In genomic region chr1:156767879-156768608, GRCh38 we compare ENCODE assay signal across 8 cellular contexts. TPM values are rescaled to one million over a fixed set of nuclear protein-coding genes. Genes with fewer than 3 reads are reported as not detected.
A peak's percentile ranks its signal among the peaks of the same experiment; 100 is the strongest.
DNase-seq lines count a peak whose midpoint lies in the region; ATAC-seq and TF ChIP-seq lines count a peak whose summit lies in the region.

No MANE protein-coding gene starts in this region.

- DNase-seq in D341Med (ENCODE audit: low spot score) (peak; percentile 68), H7 (peak; percentile 84), SJCRH30 (peak; percentile 42 to 47), mucosa of descending colon (peak in 2 of 3 donors; percentile 45 to 67), NCI-H1930 (lab: John Stamatoyannopoulos, UW) (no peak)
- DNase-seq in effector CD8-positive, alpha-beta T cell (lab: John Stamatoyannopoulos, UW): peak; percentile 31

- H3K36me3 ChIP-seq in H7 (replicated peaks; ENCODE audit: control insufficient read depth, insufficient read depth, low read length) (peaks cover 8% of the 10 kb centered on the region), SJCRH30 (peaks cover 9% of the 10 kb centered on the region; the same call in 1 of the 2 replicates), mucosa of descending colon (ENCODE audit: low read depth) (peaks cover 6% of the 10 kb centered on the region), urinary bladder (ENCODE audit: insufficient read depth) (no peaks in the 10 kb centered on the region)

- no peak for TF ChIP-seq CTCF in mucosa of descending colon (IDR thresholded peaks at IDR 0.05)

- H3K4me3 ChIP-seq in H7 (ENCODE audit: insufficient read depth, low read depth, low read length) (peak overlapping the region; percentile 93), SJCRH30 (peak overlapping the region; percentile 75), mucosa of descending colon (peak overlapping the region; percentile 91), urinary bladder (ENCODE audit: low read depth, low read length) (peak overlapping the region; percentile 89)

- H3K4me1 ChIP-seq in SJCRH30 (peaks cover 3% of the 10 kb centered on the region; the same call in 1 of the 2 replicates), mucosa of descending colon (ENCODE audit: low read depth) (peaks cover 20% of the 10 kb centered on the region), urinary bladder (ENCODE audit: insufficient read depth) (peaks cover 1% of the 10 kb centered on the region)

- H3K27ac ChIP-seq in SJCRH30: peak overlapping the region; percentile 76
- H3K27ac ChIP-seq in urinary bladder (ENCODE audit: low read depth): peak overlapping the region; percentile 94

- no peaks in the 10 kb centered on the region for H3K27me3 ChIP-seq in H7 (ENCODE audit: control insufficient read depth, insufficient read depth, low read length)
- H3K27me3 ChIP-seq in SJCRH30: no peaks in the 10 kb centered on the region

- under 1% methylated on average over 31 of the region's 31 CpGs for WGBS in urinary bladder

- peak; percentile 2 for ATAC-seq in mucosa of descending colon
- no peak for ATAC-seq in HG03039 (IDR thresholded peaks at IDR 0.05; ENCODE audit: unreplicated experiment)

- intact Hi-C loops in mucosa of descending colon (cut with DNase I, micrococcal nuclease): no loop called here

- no peaks in the 10 kb centered on the region for H3K9me3 ChIP-seq in SJCRH30 (replicated peaks)
- no peaks in the 10 kb centered on the region for H3K9me3 ChIP-seq in mucosa of descending colon

RNA-seq across cellular contexts. Expression of gene PRCC, which starts 0.7 kb away (rescaled TPM):
- 90.6 and 107 TPM in 2 replicates for total RNA-seq in H7 (2014; rRNA removed; shearing (Covaris generic))
- 56.4 and 61.2 TPM in 2 replicates for total RNA-seq in SJCRH30 (2014; rRNA removed; shearing (Covaris generic))
- 10 to 100 TPM; 55.0 to 66.1 (median 59.2) TPM for total RNA-seq in mucosa of descending colon
- total RNA-seq in urinary bladder: 17.7 TPM
- 49.5 TPM for polyA plus RNA-seq in urinary bladder

RNA-seq across cellular contexts. Expression of gene HDGF, which starts 16.6 kb away (rescaled TPM):
- total RNA-seq in H7 (2014; rRNA removed; shearing (Covaris generic)): 408 and 515 TPM in 2 replicates
- 276 and 278 TPM in 2 replicates for total RNA-seq in SJCRH30 (2014; rRNA removed; shearing (Covaris generic))
- total RNA-seq in mucosa of descending colon (100 to 1,000 TPM; 196 to 264 (median 221) TPM), urinary bladder (74.8 TPM)
- polyA plus RNA-seq in urinary bladder: 113 TPM

RNA-seq across cellular contexts. Expression of gene MRPL24, which starts 27.2 kb away (rescaled TPM):
- 92.1 and 105 TPM in 2 replicates for total RNA-seq in H7 (2014; rRNA removed; shearing (Covaris generic))
- total RNA-seq in SJCRH30 (2014; rRNA removed; shearing (Covaris generic)): 53.4 and 61.3 TPM in 2 replicates
- 10 to 100 TPM; 50.1 to 61.7 (median 57.6) TPM for total RNA-seq in mucosa of descending colon
- total RNA-seq in urinary bladder: 25.8 TPM
- polyA plus RNA-seq in urinary bladder: 115 TPM

RNA-seq across cellular contexts. Expression of gene ISG20L2, which starts 39.5 kb away (rescaled TPM):
- total RNA-seq in H7 (2014; rRNA removed; shearing (Covaris generic)): 55.2 and 56.4 TPM in 2 replicates
- total RNA-seq in SJCRH30 (2014; rRNA removed; shearing (Covaris generic)): 29.1 and 33.7 TPM in 2 replicates
- total RNA-seq in mucosa of descending colon (10 to 100 TPM; 27.8 to 33.0 (median 31.0) TPM), urinary bladder (12.5 TPM)
- polyA plus RNA-seq in urinary bladder: 22.8 TPM

RNA-seq across cellular contexts. Expression of gene METTL25B, which starts 39.8 kb away (rescaled TPM):
- 25.7 and 33.1 TPM in 2 replicates for total RNA-seq in H7 (2014; rRNA removed; shearing (Covaris generic))
- 8.6 and 9.9 TPM in 2 replicates for total RNA-seq in SJCRH30 (2014; rRNA removed; shearing (Covaris generic))
- 10 to 100 TPM; 35.1 to 58.6 (median 44.4) TPM for total RNA-seq in mucosa of descending colon
- total RNA-seq in urinary bladder: 11.4 TPM
- 32.6 TPM for polyA plus RNA-seq in urinary bladder

Comparison
In these comparisons a context has a peak if more than half of its experiments do, and no peak if none do; other contexts are left out.
1. DNase-seq: peak in D341Med (single experiment), H7 (single experiment), SJCRH30 (2 of 2), effector CD8-positive, alpha-beta T cell (single experiment) and mucosa of descending colon (2 of 3); none in NCI-H1930 (0 of 2).
2. Peak in every context shown above with its lines, with median percentiles within 50 percentile points of each other: H3K4me3 ChIP-seq.